Comparison of ENCODE assay signal across 1 cellular context in genomic region chr7:50405246-50405645, GRCh38.
TF ChIP-seq lines count a peak whose summit lies in the region.

No MANE protein-coding gene starts in this region.

TF ChIP-seq in GM12878, 131 proteins besides CTCF, POLR2A, EP300 and RAD21 (continued from another document):
- TF ChIP-seq ATF3 (IDR thresholded peaks at IDR 0.05; ENCODE audit: borderline replicate concordance, extremely low read depth, low read depth, low read length) (no peak), PML (IDR thresholded peaks at IDR 0.05; ENCODE audit: low read length) (0 out of 2 replicates have a peak, but pooled peaks have one; percentile 13), NR2C1 (IDR thresholded peaks at IDR 0.05) (no peak), TCF12 (IDR thresholded peaks at IDR 0.05; ENCODE audit: low read depth, low read length) (no peak), NFIC (IDR thresholded peaks at IDR 0.05; ENCODE audit: low read depth, low read length) (no peak), NRF1 (conservative IDR thresholded peaks at IDR 0.05; ENCODE audit: low read depth, low read length) (no peak), IKZF1 (conservative IDR thresholded peaks at IDR 0.05) (0 out of 2 replicates have a peak, but pooled peaks have one; percentile 21), ZNF622 (IDR thresholded peaks at IDR 0.05) (no peak), POLR2AphosphoS2 (IDR thresholded peaks at IDR 0.05; ENCODE audit: low read depth, low read length) (no peak), GABPA (IDR thresholded peaks at IDR 0.05; ENCODE audit: low read depth) (no peak), TCF7 (IDR thresholded peaks at IDR 0.05; ENCODE audit: borderline replicate concordance) (no peak), SUZ12 (IDR thresholded peaks at IDR 0.05; ENCODE audit: unreplicated experiment) (no peak), SIN3A (IDR thresholded peaks at IDR 0.05; ENCODE audit: low read depth, low read length) (no peak), SREBF2 (IDR thresholded peaks at IDR 0.05; ENCODE audit: low read length) (no peak)
